ENCODE assay signal across 1 cellular context in genomic region chr7:107746006-107746405, GRCh38.
TF ChIP-seq lines count a peak whose summit lies in the region.

No MANE protein-coding gene starts in this region.

TF ChIP-seq in SK-N-SH treated with all-trans-retinoic acid at 6 μM for 48 hours, 23 proteins besides CTCF, POLR2A, EP300 and RAD21 (continued from another document):
- no peak for TF ChIP-seq POU6F1 (CRISPR knock-in tag; IDR thresholded peaks at IDR 0.05; ENCODE audit: borderline replicate concordance, low read depth)
